8 cellular contexts compared by ENCODE assay signal in the genomic region with DNA sequence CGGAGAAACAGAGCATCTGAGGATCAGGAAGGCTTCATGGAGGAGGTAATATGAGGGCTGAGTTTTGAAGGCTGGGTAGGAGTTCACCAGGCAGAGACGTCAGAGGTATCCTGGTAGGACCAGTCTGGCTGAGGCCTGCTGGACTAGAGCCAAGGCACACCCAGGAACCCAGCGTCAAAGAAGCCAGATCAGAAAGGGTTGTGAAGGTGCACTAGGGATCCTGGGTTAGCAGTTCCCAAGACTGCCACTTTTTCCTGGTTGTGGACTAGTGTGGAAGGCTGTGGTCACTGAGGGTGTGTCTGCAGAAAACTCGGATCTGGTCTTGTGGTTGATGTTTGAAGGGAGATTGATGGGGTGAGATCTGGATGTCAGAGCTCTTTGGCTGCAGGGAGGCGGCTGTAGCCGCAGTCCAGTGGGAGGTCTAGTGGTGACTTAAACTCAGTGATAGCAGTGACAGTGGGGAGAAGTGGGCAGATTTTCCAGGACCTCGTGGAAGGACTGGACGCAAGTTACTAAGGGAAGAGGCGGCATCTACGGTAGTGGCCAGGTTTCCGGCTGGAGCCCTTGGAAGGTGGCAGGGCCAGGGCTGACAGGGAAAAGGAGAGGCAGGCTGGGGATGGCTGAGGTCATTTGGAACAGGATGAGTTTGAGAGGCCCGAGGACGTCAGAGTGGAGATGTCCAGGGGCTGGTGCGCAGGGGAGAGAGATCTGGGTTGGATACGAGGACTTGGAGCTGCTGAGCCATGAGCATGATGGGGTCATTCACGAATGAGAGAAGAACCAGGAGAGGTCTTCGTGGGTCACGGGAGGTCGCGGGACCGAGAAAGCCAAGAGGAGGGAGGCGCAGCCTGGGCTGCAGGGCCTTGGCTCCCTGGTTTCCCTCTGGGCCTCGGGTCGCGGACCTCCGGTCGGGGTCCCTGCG. TPM values are rescaled to one million over a fixed set of nuclear protein-coding genes. Genes with fewer than 3 reads are reported as not detected.
DNase-seq lines count a peak whose midpoint lies in the region; ATAC-seq, FAIRE-seq and TF ChIP-seq lines count a peak whose summit lies in the region.

No MANE protein-coding gene starts in this region.

- DNase-seq in activated naive CD4-positive, alpha-beta T cell treated with anti-CD3 and anti-CD28 coated beads, Interleukin-2, amount 10 ng/mL, durations not matched to agents 7 days and 5 days: no peak
- DNase-seq in activated naive CD4-positive, alpha-beta T cell treated with anti-CD3 and anti-CD28 coated beads, Interleukin-2, amount 50 U/mL, for 16 hours: no peak
- DNase-seq in SJSA1 (ENCODE audit: low read depth in 1 of 2, low spot score in 2 of 2) (peak; percentile 43 to 60), endothelial cell of umbilical vein (ENCODE audit: low read depth, low spot score) (no peak), GM10266 (ENCODE audit: extremely low spot score) (no peak), NCI-H2227 (lab: John Stamatoyannopoulos, UW; ENCODE audit: unreplicated experiment) (no peak), NCI-H446 treated with DMSO at 0.1 percent for 48 hours (lab: John Stamatoyannopoulos, UW) (no peak)
- peak in 1 of 9 donors; percentile 42 for DNase-seq in naive thymus-derived CD4-positive, alpha-beta T cell

- peaks cover 58% of the 10 kb centered on the region for H3K36me3 Mint-ChIP-seq in activated naive CD4-positive, alpha-beta T cell treated with anti-CD3 and anti-CD28 coated beads, Interleukin-2, amount 10 ng/mL, durations not matched to agents 7 days and 5 days
- H3K36me3 Mint-ChIP-seq in naive thymus-derived CD4-positive, alpha-beta T cell: peaks cover 4 to 33% (median 16%) of the 10 kb centered on the region in 5 donors

- no peak for TF ChIP-seq CTCF in endothelial cell of umbilical vein (IDR thresholded peaks at IDR 0.05; ENCODE audit: extremely low read depth in 1 of 2, insufficient read depth in 1 of 2, low read depth in 1 of 2, low read length in 2 of 2)
- no peak for TF ChIP-seq CTCF in GM10266 (IDR thresholded peaks at IDR 0.05; ENCODE audit: control insufficient read depth, insufficient read depth, low read depth, missing control alignments)

- FAIRE-seq in endothelial cell of umbilical vein (lab: Jason Lieb, UNC): peak; percentile 68

- H3K27me3 ChIP-seq in SJSA1 (replicated peaks): no peaks in the 10 kb centered on the region
- H3K27me3 ChIP-seq in endothelial cell of umbilical vein (ENCODE audit: control insufficient read depth in 2 of 2, insufficient read depth in 2 of 2, low read length in 2 of 2): no peaks in the 10 kb centered on the region
- H3K27me3 ChIP-seq in naive thymus-derived CD4-positive, alpha-beta T cell (ENCODE audit: control insufficient read depth in 2 of 2, insufficient read depth in 2 of 2, low read length in 2 of 2): no peaks in the 10 kb centered on the region

- peaks cover 28% of the 10 kb centered on the region for H3K4me1 ChIP-seq in SJSA1 (replicated peaks)
- H3K4me1 ChIP-seq in endothelial cell of umbilical vein (ENCODE audit: control insufficient read depth, extremely low read depth, insufficient read depth, low read length): peaks cover 23% of the 10 kb centered on the region
- peaks cover 25% of the 10 kb centered on the region in 2 donors for H3K4me1 ChIP-seq in naive thymus-derived CD4-positive, alpha-beta T cell (ENCODE audit: control insufficient read depth in 2 of 2, insufficient read depth in 2 of 2, low read length in 2 of 2)

- no peaks in the 10 kb centered on the region for H3K9me1 ChIP-seq in endothelial cell of umbilical vein (replicated peaks; ENCODE audit: control insufficient read depth, extremely low read depth, insufficient read depth, low read length)

- CTCF ChIA-PET in activated naive CD4-positive, alpha-beta T cell treated with anti-CD3 and anti-CD28 coated beads, Interleukin-2, amount 10 ng/mL, durations not matched to agents 7 days and 5 days (lab: Charles Lee): interaction anchor here (1.4 to 2.6 kb wide), 4 partner anchors 14 to 39 kb away, joined by 3 to 12 read pairs (median 6); partner anchors contain the start of gene SIPA1
- CTCF ChIA-PET in endothelial cell of umbilical vein (lab: Charles Lee): interaction anchor here (0.7 to 8.0 kb wide), 4 partner anchors 11 to 128 kb away, joined by 3 to 44 read pairs (median 10); partner anchors contain the start of genes AP5B1, RELA and SIPA1
- CTCF ChIA-PET in naive thymus-derived CD4-positive, alpha-beta T cell (lab: Charles Lee): interaction anchor here (0.6 to 1.5 kb wide), 5 partner anchors 9 to 393 kb away, joined by 3 to 4 read pairs (median 3); no protein-coding TSS in a partner anchor

- H3K4me3 Mint-ChIP-seq in activated naive CD4-positive, alpha-beta T cell treated with anti-CD3 and anti-CD28 coated beads, Interleukin-2, amount 10 ng/mL, durations not matched to agents 7 days and 5 days: peak overlapping the region; percentile 80
- peak overlapping the region; percentile 70 to 94 (median 82) for H3K4me3 Mint-ChIP-seq in naive thymus-derived CD4-positive, alpha-beta T cell

- intact Hi-C loops in endothelial cell of umbilical vein (cut with micrococcal nuclease): loop anchor here (1.0 to 2.0 kb wide), 3 partner anchors 15 to 207 kb away; partner anchors contain the start of genes CFL1 and ZNRD2
- intact Hi-C loops in naive thymus-derived CD4-positive, alpha-beta T cell (cut with micrococcal nuclease): loop anchor here (1.0 to 5.0 kb wide), 11 partner anchors 14 to 400 kb away; partner anchors contain the start of genes PCNX3 (in 2 of the 2), SIPA1 (in 2 of the 2), CFL1 (in 1 of the 2) and KAT5 (in 1 of the 2)

- peak overlapping the region; percentile 67 for H3K9ac ChIP-seq in endothelial cell of umbilical vein (replicated peaks; ENCODE audit: extremely low read depth, insufficient read depth, low read length)

- no peaks in the 10 kb centered on the region for H4K20me1 ChIP-seq in endothelial cell of umbilical vein (replicated peaks; ENCODE audit: control insufficient read depth, extremely low read depth, insufficient read depth, low read length)

- H3K27ac ChIP-seq in SJSA1 (peak overlapping the region; percentile 85), endothelial cell of umbilical vein (ENCODE audit: insufficient read depth, low read depth, low read length) (peak overlapping the region; percentile 95)
- H3K27ac ChIP-seq in naive thymus-derived CD4-positive, alpha-beta T cell (ENCODE audit: low read depth, low read length): peak overlapping the region; percentile 98

- POLR2A ChIA-PET in endothelial cell of umbilical vein (lab: Charles Lee): interaction anchor here (1.0 to 3.9 kb wide), 3 partner anchors 9 to 14 kb away, joined by 3 to 19 read pairs (median 9); partner anchors contain the start of genes RELA and SIPA1
- POLR2A ChIA-PET in naive thymus-derived CD4-positive, alpha-beta T cell (lab: Charles Lee): interaction anchor here (0.6 to 11.6 kb wide), 22 partner anchors 10 to 1419 kb away, joined by 3 to 227 read pairs (median 5); partner anchors contain the start of genes CCDC85B, KAT5, KCNK7 and MALAT1

- H3K4me3 ChIP-seq in SJSA1 (peak overlapping the region; percentile 43), endothelial cell of umbilical vein (replicated peaks in 1 of 3; ENCODE audit: insufficient read depth in 1 of 3, low read depth in 1 of 3, low read length in 3 of 3) (peak overlapping the region in 1 of 3 experiments; percentile 49)
- H3K4me3 ChIP-seq in naive thymus-derived CD4-positive, alpha-beta T cell (ENCODE audit: low read length): peak overlapping the region; percentile 58

- no peaks in the 10 kb centered on the region for H3K9me3 ChIP-seq in SJSA1 (replicated peaks)
- no peaks in the 10 kb centered on the region for H3K9me3 ChIP-seq in endothelial cell of umbilical vein (replicated peaks; ENCODE audit: control insufficient read depth, insufficient read depth, low read length)
- H3K9me3 ChIP-seq in naive thymus-derived CD4-positive, alpha-beta T cell (ENCODE audit: control insufficient read depth in 2 of 3, low read length in 3 of 3): no peaks in the 10 kb centered on the region

- no peaks in the 10 kb centered on the region for H3K9me3 Mint-ChIP-seq in activated naive CD4-positive, alpha-beta T cell treated with anti-CD3 and anti-CD28 coated beads, Interleukin-2, amount 10 ng/mL, durations not matched to agents 7 days and 5 days
- H3K9me3 Mint-ChIP-seq in naive thymus-derived CD4-positive, alpha-beta T cell: peaks cover 0 to 9% (median 0%) of the 10 kb centered on the region in 11 donors

- H3K27me3 Mint-ChIP-seq in activated naive CD4-positive, alpha-beta T cell treated with anti-CD3 and anti-CD28 coated beads, Interleukin-2, amount 10 ng/mL, durations not matched to agents 7 days and 5 days: no peaks in the 10 kb centered on the region
- no peaks in the 10 kb centered on the region for H3K27me3 Mint-ChIP-seq in naive thymus-derived CD4-positive, alpha-beta T cell

- peak overlapping the region; percentile 32 for H3K4me2 ChIP-seq in endothelial cell of umbilical vein (ENCODE audit: insufficient read depth, low read length)

- no peak for ATAC-seq in naive thymus-derived CD4-positive, alpha-beta T cell

- no peak for TF ChIP-seq POLR2A in endothelial cell of umbilical vein (IDR thresholded peaks at IDR 0.05; ENCODE audit: low read depth, low read length)

- H3K4me1 Mint-ChIP-seq in activated naive CD4-positive, alpha-beta T cell treated with anti-CD3 and anti-CD28 coated beads, Interleukin-2, amount 10 ng/mL, durations not matched to agents 7 days and 5 days: peaks cover 46% of the 10 kb centered on the region
- H3K4me1 Mint-ChIP-seq in naive thymus-derived CD4-positive, alpha-beta T cell: peaks cover 34 to 54% (median 43%) of the 10 kb centered on the region in 7 donors

- BruUV-seq in endothelial cell of umbilical vein (replicated peaks; lab: Mats Ljungman, UMichigan): no TSS peak

- peak overlapping the region; percentile 86 for H3K27ac Mint-ChIP-seq in activated naive CD4-positive, alpha-beta T cell treated with anti-CD3 and anti-CD28 coated beads, Interleukin-2, amount 10 ng/mL, durations not matched to agents 7 days and 5 days
- H3K27ac Mint-ChIP-seq in naive thymus-derived CD4-positive, alpha-beta T cell: peak overlapping the region; percentile 23 to 98 (median 97)

- dilution Hi-C loops in endothelial cell of umbilical vein (cut with MboI; ENCODE audit: extremely low pct_ligation_motif_present, low sequenced_read_pairs): no loop called here

- H3K36me3 ChIP-seq in SJSA1 (peaks cover 77% of the 10 kb centered on the region), endothelial cell of umbilical vein (ENCODE audit: control insufficient read depth in 2 of 2, extremely low read depth in 1 of 2, insufficient read depth in 2 of 2, low read length in 2 of 2) (peaks cover 0 to 40% of the 10 kb centered on the region in 2 experiments)
- H3K36me3 ChIP-seq in naive thymus-derived CD4-positive, alpha-beta T cell (ENCODE audit: control insufficient read depth in 2 of 3, insufficient read depth in 3 of 3, low read length in 3 of 3): peaks cover 19 to 72% (median 29%) of the 10 kb centered on the region in 3 experiments

- H3K79me2 ChIP-seq in endothelial cell of umbilical vein (ENCODE audit: control insufficient read depth, insufficient read depth, low read length): no peaks in the 10 kb centered on the region

- no peak overlapping the region for H2AFZ ChIP-seq in endothelial cell of umbilical vein (ENCODE audit: low read depth, low read length)

RNA-seq across cellular contexts. Expression of gene RELA, which starts 10.9 kb away (rescaled TPM):
- 51.7 and 63.3 TPM in 2 replicates for total RNA-seq in SJSA1 (2014; rRNA removed; shearing (Covaris generic))
- 105 and 106 TPM in 2 replicates for total RNA-seq in endothelial cell of umbilical vein
- polyA plus RNA-seq in endothelial cell of umbilical vein: 78.7 and 89.5 TPM in 2 replicates
- 53.2 and 65.2 TPM in 2 replicates for polyA plus RNA-seq in endothelial cell of umbilical vein (2011; cell fraction: cytosol; rRNA removed)
- polyA plus RNA-seq in endothelial cell of umbilical vein (2011; cell fraction: nucleus; rRNA removed): 150 and 181 TPM in 2 replicates
- 89.6 and 100 TPM in 2 replicates for polyA plus RNA-seq in endothelial cell of umbilical vein (2012)
- 45.7 and 70.9 TPM in 2 replicates for polyA minus RNA-seq in endothelial cell of umbilical vein
- 35.8 TPM for polyA minus RNA-seq in endothelial cell of umbilical vein (2011; cell fraction: cytosol; rRNA and poly(A)+ RNA removed)
- polyA minus RNA-seq in endothelial cell of umbilical vein (2011; cell fraction: nucleus; rRNA and poly(A)+ RNA removed): 66.0 and 73.1 TPM in 2 replicates
- total RNA-seq in naive thymus-derived CD4-positive, alpha-beta T cell: 100 to 1,000 TPM; 106 to 303 (median 165) TPM
- polyA plus RNA-seq in naive thymus-derived CD4-positive, alpha-beta T cell: 10 to 100 TPM; 54.6 to 73.0 TPM

RNA-seq across cellular contexts. Expression of gene SIPA1, which starts 13.9 kb away (rescaled TPM):
- 48.0 and 56.1 TPM in 2 replicates for total RNA-seq in SJSA1 (2014; rRNA removed; shearing (Covaris generic))
- 119 and 128 TPM in 2 replicates for total RNA-seq in endothelial cell of umbilical vein
- polyA plus RNA-seq in endothelial cell of umbilical vein: 67.5 and 96.5 TPM in 2 replicates
- polyA plus RNA-seq in endothelial cell of umbilical vein (2011; cell fraction: cytosol; rRNA removed): 43.7 and 54.8 TPM in 2 replicates
- 78.0 and 81.6 TPM in 2 replicates for polyA plus RNA-seq in endothelial cell of umbilical vein (2011; cell fraction: nucleus; rRNA removed)
- polyA plus RNA-seq in endothelial cell of umbilical vein (2012): 53.4 and 66.6 TPM in 2 replicates
- 61.4 and 99.1 TPM in 2 replicates for polyA minus RNA-seq in endothelial cell of umbilical vein
- 16.3 TPM for polyA minus RNA-seq in endothelial cell of umbilical vein (2011; cell fraction: cytosol; rRNA and poly(A)+ RNA removed)
- polyA minus RNA-seq in endothelial cell of umbilical vein (2011; cell fraction: nucleus; rRNA and poly(A)+ RNA removed): 33.2 and 56.9 TPM in 2 replicates
- 100 to 1,000 TPM; 145 to 249 (median 198) TPM for total RNA-seq in naive thymus-derived CD4-positive, alpha-beta T cell
- 100 to 1,000 TPM in 1 of 2 donors, 10 to 100 TPM in 1; 90.3 to 184 TPM for polyA plus RNA-seq in naive thymus-derived CD4-positive, alpha-beta T cell

RNA-seq across cellular contexts. Expression of gene PCNX3, which starts 36.3 kb away (rescaled TPM):
- total RNA-seq in SJSA1 (2014; rRNA removed; shearing (Covaris generic)): 27.5 and 39.7 TPM in 2 replicates
- 53.8 and 53.9 TPM in 2 replicates for total RNA-seq in endothelial cell of umbilical vein
- 42.6 and 53.5 TPM in 2 replicates for polyA plus RNA-seq in endothelial cell of umbilical vein
- polyA plus RNA-seq in endothelial cell of umbilical vein (2011; cell fraction: cytosol; rRNA removed): 23.3 and 28.8 TPM in 2 replicates
- polyA plus RNA-seq in endothelial cell of umbilical vein (2011; cell fraction: nucleus; rRNA removed): 76.1 and 90.5 TPM in 2 replicates
- 28.4 and 32.6 TPM in 2 replicates for polyA plus RNA-seq in endothelial cell of umbilical vein (2012)
- 45.5 and 63.5 TPM in 2 replicates for polyA minus RNA-seq in endothelial cell of umbilical vein
- 34.9 TPM for polyA minus RNA-seq in endothelial cell of umbilical vein (2011; cell fraction: cytosol; rRNA and poly(A)+ RNA removed)
- polyA minus RNA-seq in endothelial cell of umbilical vein (2011; cell fraction: nucleus; rRNA and poly(A)+ RNA removed): 43.2 and 59.8 TPM in 2 replicates
- 10 to 100 TPM; 50.4 to 64.9 (median 56.6) TPM for total RNA-seq in naive thymus-derived CD4-positive, alpha-beta T cell
- polyA plus RNA-seq in naive thymus-derived CD4-positive, alpha-beta T cell: 1 to 10 TPM; 2.2 to 7.9 TPM

RNA-seq across cellular contexts. Expression of gene MAP3K11, which starts 37.8 kb away (rescaled TPM):
- 37.9 and 55.8 TPM in 2 replicates for total RNA-seq in SJSA1 (2014; rRNA removed; shearing (Covaris generic))
- total RNA-seq in endothelial cell of umbilical vein: 160 and 182 TPM in 2 replicates
- polyA plus RNA-seq in endothelial cell of umbilical vein: 131 and 148 TPM in 2 replicates
- polyA plus RNA-seq in endothelial cell of umbilical vein (2011; cell fraction: cytosol; rRNA removed): 74.8 and 100 TPM in 2 replicates
- 107 and 124 TPM in 2 replicates for polyA plus RNA-seq in endothelial cell of umbilical vein (2011; cell fraction: nucleus; rRNA removed)
- 98.7 and 129 TPM in 2 replicates for polyA plus RNA-seq in endothelial cell of umbilical vein (2012)
- 74.5 and 110 TPM in 2 replicates for polyA minus RNA-seq in endothelial cell of umbilical vein
- polyA minus RNA-seq in endothelial cell of umbilical vein (2011; cell fraction: cytosol; rRNA and poly(A)+ RNA removed): 32.2 TPM
- 44.6 and 76.6 TPM in 2 replicates for polyA minus RNA-seq in endothelial cell of umbilical vein (2011; cell fraction: nucleus; rRNA and poly(A)+ RNA removed)
- 10 to 100 TPM; 63.3 to 91.1 (median 88.2) TPM for total RNA-seq in naive thymus-derived CD4-positive, alpha-beta T cell
- polyA plus RNA-seq in naive thymus-derived CD4-positive, alpha-beta T cell: 10 to 100 TPM; 12.1 to 21.6 TPM

RNA-seq across cellular contexts. Expression of gene KCNK7, which starts 56.2 kb away (rescaled TPM):
- 0.13 TPM in 1 of 2 replicates, not detected in the other for total RNA-seq in SJSA1 (2014; rRNA removed; shearing (Covaris generic))
- 0.60 and 1.3 TPM in 2 replicates for total RNA-seq in endothelial cell of umbilical vein
- polyA plus RNA-seq in endothelial cell of umbilical vein: 0.17 and 0.19 TPM in 2 replicates
- polyA plus RNA-seq in endothelial cell of umbilical vein (2011; cell fraction: cytosol; rRNA removed): 0.13 and 0.21 TPM in 2 replicates
- polyA plus RNA-seq in endothelial cell of umbilical vein (2011; cell fraction: nucleus; rRNA removed): 0.66 and 0.87 TPM in 2 replicates
- polyA plus RNA-seq in endothelial cell of umbilical vein (2012): 0.70 TPM in 1 of 2 replicates, not detected in the other
- 0.51 TPM in 1 of 2 replicates, not detected in the other for polyA minus RNA-seq in endothelial cell of umbilical vein
- not detected for polyA minus RNA-seq in endothelial cell of umbilical vein (2011; cell fraction: cytosol; rRNA and poly(A)+ RNA removed)
- polyA minus RNA-seq in endothelial cell of umbilical vein (2011; cell fraction: nucleus; rRNA and poly(A)+ RNA removed): 0.34 TPM in 1 of 2 replicates, not detected in the other
- 1 to 10 TPM; 2.1 to 9.2 (median 4.8) TPM for total RNA-seq in naive thymus-derived CD4-positive, alpha-beta T cell
- polyA plus RNA-seq in naive thymus-derived CD4-positive, alpha-beta T cell: under 1 TPM in 1 of 2 donors, not detected in 1; 0.25 TPM

Comparison
In these comparisons a context has a peak if more than half of its experiments do, and no peak if none do; other contexts are left out.
1. DNase-seq: peak in SJSA1 (2 of 2); none in activated naive CD4-positive, alpha-beta T cell treated with anti-CD3 and anti-CD28 coated beads, Interleukin-2, amount 10 ng/mL, durations not matched to agents 7 days and 5 days (single experiment), activated naive CD4-positive, alpha-beta T cell treated with anti-CD3 and anti-CD28 coated beads, Interleukin-2, amount 50 U/mL, for 16 hours (single experiment), endothelial cell of umbilical vein (single experiment), GM10266 (single experiment), NCI-H2227 (single experiment) and NCI-H446 treated with DMSO at 0.1 percent for 48 hours (single experiment).
2. Peak in every context shown above with its lines, with median percentiles within 50 percentile points of each other: H3K27ac ChIP-seq.